In the genomic region with DNA sequence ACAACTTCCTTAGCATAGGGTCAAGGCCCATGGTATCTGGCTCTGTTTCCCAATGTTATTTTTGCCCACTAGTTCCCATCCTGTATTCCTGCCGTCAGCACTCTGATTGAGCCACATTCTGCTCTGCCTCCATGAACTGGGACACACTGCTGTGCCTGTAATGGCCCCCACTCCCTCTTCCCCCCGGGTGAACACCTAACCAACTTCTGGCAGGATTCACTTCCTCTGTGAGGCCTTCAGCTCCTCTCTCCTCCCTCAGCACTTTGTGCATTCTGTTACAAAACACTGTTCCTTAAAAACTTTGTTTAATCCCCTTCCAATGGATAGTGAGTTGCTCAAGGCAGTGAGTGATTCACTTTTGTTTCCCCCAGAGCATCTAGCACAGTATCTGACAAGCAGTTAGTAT, we compare ENCODE assay signal across 13 cellular contexts.
DNase-seq lines count a peak whose midpoint lies in the region; ATAC-seq and TF ChIP-seq lines count a peak whose summit lies in the region.
"Had no signal": no experiment of that assay in that cellular context is flagged by ENCODE, and none has a peak within 500 bp of the region (broad histone marks: within the 10 kb centered on the region; RNA-seq: fewer than 3 reads in every experiment).

No MANE protein-coding gene starts in this region.

- ATAC-seq in WTC11 (peak; percentile 57), GM18907 (IDR thresholded peaks at IDR 0.05; ENCODE audit: unreplicated experiment) (no peak)
- ATAC-seq in stimulated activated effector memory CD8-positive, alpha-beta T cell treated with anti-CD3 and anti-CD28 coated beads, Interleukin-12 subunit alpha, Interleukin-12 subunit beta, amount 100 ng/mL, for 72 hours = no peak
- no peak for ATAC-seq in activated CD4-positive, alpha-beta T cell treated with anti-CD3 and anti-CD28 coated beads for 36 hours
- ATAC-seq: body of pancreas had no signal

- CTCF ChIA-PET in WTC11 (lab: Charles Lee) = no interaction called here
- CTCF ChIA-PET in activated CD4-positive, alpha-beta T cell treated with anti-CD3 and anti-CD28 coated beads for 36 hours (lab: Charles Lee) = interaction anchor here (0.9 to 1.0 kb wide), 2 partner anchors 17 to 85 kb away, joined by 3 to 4 read pairs; no protein-coding TSS in a partner anchor

- H4K20me1 ChIP-seq in smooth muscle cell (ENCODE audit: low read depth) = no peaks in the 10 kb centered on the region

- no peaks in the 10 kb centered on the region for H3K79me2 ChIP-seq in smooth muscle cell (ENCODE audit: low read depth)

- no peaks in the 10 kb centered on the region for H3K36me3 Mint-ChIP-seq in WTC11
- peaks cover 6% of the 10 kb centered on the region for H3K36me3 Mint-ChIP-seq in stimulated activated effector memory CD8-positive, alpha-beta T cell treated with anti-CD3 and anti-CD28 coated beads, Interleukin-12 subunit alpha, Interleukin-12 subunit beta, amount 100 ng/mL, for 72 hours
- H3K36me3 Mint-ChIP-seq in activated CD4-positive, alpha-beta T cell treated with anti-CD3 and anti-CD28 coated beads for 36 hours (ENCODE audit: low read depth) = peaks cover 5% of the 10 kb centered on the region

- WGBS in smooth muscle cell (ENCODE audit: low lambda C conversion rate) = 70% methylated on average over 2 of the region's 2 CpGs

- H3F3A ChIP-seq in smooth muscle cell (ENCODE audit: low read depth) = no peaks in the 10 kb centered on the region

- H3K4me1 ChIP-seq in smooth muscle cell (ENCODE audit: low read depth) = peaks cover 33% of the 10 kb centered on the region
- H3K4me1 ChIP-seq: body of pancreas, Caco-2 had no signal

- peaks cover 46% of the 10 kb centered on the region for H3K4me1 Mint-ChIP-seq in WTC11
- peaks cover 23% of the 10 kb centered on the region for H3K4me1 Mint-ChIP-seq in stimulated activated effector memory CD8-positive, alpha-beta T cell treated with anti-CD3 and anti-CD28 coated beads, Interleukin-12 subunit alpha, Interleukin-12 subunit beta, amount 100 ng/mL, for 72 hours
- peaks cover 22% of the 10 kb centered on the region for H3K4me1 Mint-ChIP-seq in activated CD4-positive, alpha-beta T cell treated with anti-CD3 and anti-CD28 coated beads for 36 hours

- no peak overlapping the region for H3K4me3 Mint-ChIP-seq in WTC11
- H3K4me3 Mint-ChIP-seq in stimulated activated effector memory CD8-positive, alpha-beta T cell treated with anti-CD3 and anti-CD28 coated beads, Interleukin-12 subunit alpha, Interleukin-12 subunit beta, amount 100 ng/mL, for 72 hours = no peak overlapping the region
- H3K4me3 Mint-ChIP-seq in activated CD4-positive, alpha-beta T cell treated with anti-CD3 and anti-CD28 coated beads for 36 hours = no peak overlapping the region

- no peak for TF ChIP-seq CTCF in WTC11 (IDR thresholded peaks at IDR 0.05)
- TF ChIP-seq CTCF in smooth muscle cell (IDR thresholded peaks at IDR 0.05; ENCODE audit: borderline replicate concordance, insufficient read depth, poor library complexity, severe bottlenecking) = no peak

- no peaks in the 10 kb centered on the region for H3K9me3 Mint-ChIP-seq in WTC11
- H3K9me3 Mint-ChIP-seq in stimulated activated effector memory CD8-positive, alpha-beta T cell treated with anti-CD3 and anti-CD28 coated beads, Interleukin-12 subunit alpha, Interleukin-12 subunit beta, amount 100 ng/mL, for 72 hours = no peaks in the 10 kb centered on the region
- H3K9me3 Mint-ChIP-seq in activated CD4-positive, alpha-beta T cell treated with anti-CD3 and anti-CD28 coated beads for 36 hours (ENCODE audit: low read depth) = peaks cover 6% of the 10 kb centered on the region

- no peak overlapping the region for H3K4me2 ChIP-seq in smooth muscle cell

- no peaks in the 10 kb centered on the region for H3K9me3 ChIP-seq in smooth muscle cell (replicated peaks; ENCODE audit: low read depth)
- H3K9me3 ChIP-seq: body of pancreas, Caco-2, tibial nerve had no signal

- no peaks in the 10 kb centered on the region for H3K27me3 ChIP-seq in smooth muscle cell (ENCODE audit: low read depth)
- H3K27me3 ChIP-seq: body of pancreas, tibial nerve had no signal

- POLR2A ChIA-PET in WTC11 (lab: Charles Lee) = no interaction called here
- POLR2A ChIA-PET in activated CD4-positive, alpha-beta T cell treated with anti-CD3 and anti-CD28 coated beads for 36 hours (lab: Charles Lee) = no interaction called here

- intact Hi-C loops in activated CD4-positive, alpha-beta T cell treated with anti-CD3 and anti-CD28 coated beads for 36 hours (cut with DNase I, micrococcal nuclease) = loop anchor here (2.0 to 5.0 kb wide), 3 partner anchors 84 to 200 kb away; no protein-coding TSS in a partner anchor

- no peak overlapping the region for H3K4me3 ChIP-seq in smooth muscle cell
- H3K4me3 ChIP-seq: body of pancreas, tibial nerve had no signal

- H3K27me3 Mint-ChIP-seq in WTC11 (ENCODE audit: low read depth) = no peaks in the 10 kb centered on the region
- peaks cover 19% of the 10 kb centered on the region for H3K27me3 Mint-ChIP-seq in activated CD4-positive, alpha-beta T cell treated with anti-CD3 and anti-CD28 coated beads for 36 hours

- DNase-seq in M059J (ENCODE audit: low read depth) (peak; percentile 9), WTC11 (ENCODE audit: low spot score) (no peak), foreskin melanocyte (peak; percentile 11), smooth muscle cell (lab: John Stamatoyannopoulos, UW; ENCODE audit: unreplicated experiment) (no peak), SK-N-DZ (ENCODE audit: low spot score) (no peak)
- no peak for DNase-seq in stimulated activated effector memory CD8-positive, alpha-beta T cell treated with anti-CD3 and anti-CD28 coated beads, Interleukin-12 subunit alpha, Interleukin-12 subunit beta, amount 100 ng/mL, for 72 hours (ENCODE audit: low spot score in 2 of 2)
- no peak for DNase-seq in activated CD4-positive, alpha-beta T cell treated with anti-CD3 and anti-CD28 coated beads for 36 hours
- DNase-seq: body of pancreas, Caco-2, NCI-H1092 treated with DMSO at 0.1 percent for 48 hours, retina had no signal

- H3K27ac Mint-ChIP-seq in WTC11 = peak overlapping the region; percentile 11; the same call in 1 of the 2 replicates
- no peak overlapping the region for H3K27ac Mint-ChIP-seq in stimulated activated effector memory CD8-positive, alpha-beta T cell treated with anti-CD3 and anti-CD28 coated beads, Interleukin-12 subunit alpha, Interleukin-12 subunit beta, amount 100 ng/mL, for 72 hours
- H3K27ac Mint-ChIP-seq in activated CD4-positive, alpha-beta T cell treated with anti-CD3 and anti-CD28 coated beads for 36 hours = no peak overlapping the region

- H2AFZ ChIP-seq in smooth muscle cell (ENCODE audit: low read depth) = no peak overlapping the region

- H3K9ac ChIP-seq in smooth muscle cell (ENCODE audit: low read depth) = no peak overlapping the region

- H3K27ac ChIP-seq in smooth muscle cell (ENCODE audit: low read depth) = peak overlapping the region; percentile 59
- H3K27ac ChIP-seq: body of pancreas, tibial nerve had no signal

- no peaks in the 10 kb centered on the region for H3K36me3 ChIP-seq in smooth muscle cell (ENCODE audit: low read depth)
- H3K36me3 ChIP-seq: tibial nerve had no signal

TF ChIP-seq in WTC11, 78 proteins besides CTCF, POLR2A, EP300 and RAD21:
- TF ChIP-seq GTF2I (CRISPR knock-in tag; conservative IDR thresholded peaks at IDR 0.05) (0 out of 2 replicates have a peak, but pooled peaks have one; percentile 6), ZBTB21 (CRISPR knock-in tag; IDR thresholded peaks at IDR 0.05; ENCODE audit: borderline replicate concordance) (no peak)
TF ChIP-seq in WTC11: peak in this region for 1.

Comparison
In these comparisons a context has a peak if more than half of its experiments do, and no peak if none do; other contexts are left out.
1. DNase-seq: peak in M059J (single experiment) and foreskin melanocyte (single experiment); none in WTC11 (single experiment), smooth muscle cell (single experiment), SK-N-DZ (single experiment), stimulated activated effector memory CD8-positive, alpha-beta T cell treated with anti-CD3 and anti-CD28 coated beads, Interleukin-12 subunit alpha, Interleukin-12 subunit beta, amount 100 ng/mL, for 72 hours (0 of 2) and activated CD4-positive, alpha-beta T cell treated with anti-CD3 and anti-CD28 coated beads for 36 hours (single experiment).